12 cellular contexts compared by ENCODE assay signal in the genomic region with DNA sequence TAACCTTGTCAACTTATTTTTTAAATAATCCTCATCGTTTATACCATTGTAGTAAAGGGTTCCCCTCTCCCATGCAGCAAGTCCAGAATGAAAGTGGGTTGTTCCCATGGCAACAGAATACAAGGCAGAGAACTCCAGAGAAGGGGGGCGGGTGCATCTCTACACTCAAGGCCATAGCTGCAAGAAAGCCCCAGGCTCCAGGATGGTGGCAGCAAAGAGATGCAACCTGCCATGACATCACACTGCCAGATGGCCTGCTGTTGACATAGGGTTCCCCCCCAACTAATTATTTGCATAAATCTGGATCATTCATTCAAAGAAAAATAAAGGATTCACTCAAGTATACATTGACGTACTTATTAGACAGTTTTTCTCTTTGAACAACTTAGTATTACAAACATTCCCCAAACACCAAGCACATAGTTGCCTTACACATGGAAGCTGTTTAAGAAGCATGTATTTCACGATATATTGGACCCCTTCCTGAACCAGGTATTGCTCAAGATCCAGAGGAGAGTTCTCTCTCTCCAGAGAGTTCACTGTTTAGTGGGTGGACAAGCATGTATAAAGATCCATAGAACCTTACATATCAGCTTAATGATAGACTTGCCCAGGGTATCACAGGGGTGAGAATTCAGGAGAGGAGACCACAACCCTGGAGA.
DNase-seq lines count a peak whose midpoint lies in the region; ATAC-seq and TF ChIP-seq lines count a peak whose summit lies in the region.
"Had no signal": no experiment of that assay in that cellular context is flagged by ENCODE, and none has a peak within 500 bp of the region (broad histone marks: within the 10 kb centered on the region; RNA-seq: fewer than 3 reads in every experiment).

No MANE protein-coding gene starts in this region.

- no peaks in the 10 kb centered on the region for H3K9me3 ChIP-seq in CD8-positive, alpha-beta memory T cell (ENCODE audit: low read length)
- no peaks in the 10 kb centered on the region for H3K9me3 ChIP-seq in aorta (ENCODE audit: control insufficient read depth, low read length)
- H3K9me3 ChIP-seq: thoracic aorta had no signal

- peaks cover 78% of the 10 kb centered on the region for H3K4me1 Mint-ChIP-seq in chondrocyte (ENCODE audit: low read depth)
- no peaks in the 10 kb centered on the region for H3K4me1 Mint-ChIP-seq in CD8-positive, alpha-beta memory T cell

- no peaks in the 10 kb centered on the region for H3K36me3 ChIP-seq in CD8-positive, alpha-beta memory T cell (ENCODE audit: insufficient read depth, low read length)
- no peaks in the 10 kb centered on the region for H3K36me3 ChIP-seq in aorta (ENCODE audit: control insufficient read depth in 1 of 2, insufficient read depth in 2 of 2, low read length in 1 of 2)
- H3K36me3 ChIP-seq: thoracic aorta had no signal

- H3K27me3 ChIP-seq in CD8-positive, alpha-beta memory T cell (ENCODE audit: insufficient read depth, low read length, poor library complexity, severe bottlenecking): no peaks in the 10 kb centered on the region
- no peaks in the 10 kb centered on the region for H3K27me3 ChIP-seq in aorta (ENCODE audit: control insufficient read depth in 1 of 2, insufficient read depth in 2 of 2, low read length in 1 of 2)

- ATAC-seq in aorta (ENCODE audit: low FRiP score): no peak

- no peak overlapping the region for H3K4me3 Mint-ChIP-seq in chondrocyte (ENCODE audit: unreplicated experiment)
- H3K4me3 Mint-ChIP-seq in CD8-positive, alpha-beta memory T cell: no peak overlapping the region

- H3K27ac ChIP-seq in CD8-positive, alpha-beta memory T cell (ENCODE audit: low read depth, low read length): no peak overlapping the region
- H3K27ac ChIP-seq in aorta (ENCODE audit: low read depth in 1 of 2, low read length in 2 of 2): no peak overlapping the region
- H3K27ac ChIP-seq: parathyroid adenoma had no signal

- H3K4me3 ChIP-seq in CD8-positive, alpha-beta memory T cell (ENCODE audit: low read length): no peak overlapping the region
- no peak overlapping the region for H3K4me3 ChIP-seq in aorta (ENCODE audit: low read length in 2 of 2)
- H3K4me3 ChIP-seq: thoracic aorta had no signal

- no peaks in the 10 kb centered on the region for H3K9me3 Mint-ChIP-seq in chondrocyte (ENCODE audit: low read depth)
- no peaks in the 10 kb centered on the region for H3K9me3 Mint-ChIP-seq in CD8-positive, alpha-beta memory T cell

- H3K36me3 Mint-ChIP-seq in chondrocyte (ENCODE audit: low read depth): no peaks in the 10 kb centered on the region
- H3K36me3 Mint-ChIP-seq in CD8-positive, alpha-beta memory T cell: no peaks in the 10 kb centered on the region

- H3K4me1 ChIP-seq in CD8-positive, alpha-beta memory T cell (ENCODE audit: insufficient read depth, low read length): no peaks in the 10 kb centered on the region
- no peaks in the 10 kb centered on the region for H3K4me1 ChIP-seq in aorta (ENCODE audit: control insufficient read depth in 1 of 2, insufficient read depth in 2 of 2, low read length in 2 of 2)
- H3K4me1 ChIP-seq: parathyroid adenoma had no signal

- TF ChIP-seq CTCF in chondrocyte (IDR thresholded peaks at IDR 0.05) (no peak), GM13977 (IDR thresholded peaks at IDR 0.05; ENCODE audit: extremely low read depth, insufficient read depth, missing control alignments) (no peak)

- intact Hi-C loops in aorta (cut with DNase I): loop anchor here in 1 of 2 donors (10.0 kb wide), 1 partner anchor 208 kb away; no protein-coding TSS in a partner anchor

- H3K27ac Mint-ChIP-seq in chondrocyte (ENCODE audit: unreplicated experiment): peak overlapping the region; percentile 93
- no peak overlapping the region for H3K27ac Mint-ChIP-seq in CD8-positive, alpha-beta memory T cell

- no peaks in the 10 kb centered on the region for H3K27me3 Mint-ChIP-seq in chondrocyte (ENCODE audit: low read depth)
- H3K27me3 Mint-ChIP-seq in CD8-positive, alpha-beta memory T cell: peaks cover 5% of the 10 kb centered on the region in 2 donors

- CTCF ChIA-PET in CD8-positive, alpha-beta memory T cell (lab: Charles Lee): no interaction called here

- POLR2A ChIA-PET in CD8-positive, alpha-beta memory T cell (lab: Charles Lee): no interaction called here

- DNase-seq in NCI-H82 (lab: John Stamatoyannopoulos, UW): peak; percentile 80
- DNase-seq in NCI-H82 treated with DMSO at 0.1 percent for 48 hours (lab: John Stamatoyannopoulos, UW; ENCODE audit: unreplicated experiment): no peak
- peak; percentile 91 for DNase-seq in NCI-H2227 (lab: John Stamatoyannopoulos, UW; ENCODE audit: unreplicated experiment)
- DNase-seq in chondrocyte (ENCODE audit: low spot score): no peak
- DNase-seq in retina: peak; percentile 82
- DNase-seq in GM13977 (ENCODE audit: low spot score): no peak
- DNase-seq in CD8-positive, alpha-beta memory T cell: no peak
- DNase-seq in aorta: no peak
- DNase-seq: GF-D8; stimulated activated CD4-positive, alpha-beta T cell treated with anti-CD3 and anti-CD28 coated beads, Interleukin-4, amount 100 ng/mL, for 24 hours had no signal

- 92 to 95% methylated on average over 4 of the region's 4 CpGs for WGBS in aorta, 2 donors

- in situ Hi-C loops in GM13977 (cut with MboI; ENCODE audit: low pct_unique_long_range_greater_than_20kb, low sequenced_read_pairs, unreplicated experiment): no loop called here

Comparison
In these comparisons a context has a peak if more than half of its experiments do, and no peak if none do; other contexts are left out.
1. DNase-seq: peak in NCI-H82 (single experiment), NCI-H2227 (single experiment) and retina (single experiment); none in NCI-H82 treated with DMSO at 0.1 percent for 48 hours (single experiment), chondrocyte (single experiment), GM13977 (single experiment), CD8-positive, alpha-beta memory T cell (0 of 5) and aorta (0 of 2).